Comparison of ENCODE assay signal across 1 cellular context in the genomic region with DNA sequence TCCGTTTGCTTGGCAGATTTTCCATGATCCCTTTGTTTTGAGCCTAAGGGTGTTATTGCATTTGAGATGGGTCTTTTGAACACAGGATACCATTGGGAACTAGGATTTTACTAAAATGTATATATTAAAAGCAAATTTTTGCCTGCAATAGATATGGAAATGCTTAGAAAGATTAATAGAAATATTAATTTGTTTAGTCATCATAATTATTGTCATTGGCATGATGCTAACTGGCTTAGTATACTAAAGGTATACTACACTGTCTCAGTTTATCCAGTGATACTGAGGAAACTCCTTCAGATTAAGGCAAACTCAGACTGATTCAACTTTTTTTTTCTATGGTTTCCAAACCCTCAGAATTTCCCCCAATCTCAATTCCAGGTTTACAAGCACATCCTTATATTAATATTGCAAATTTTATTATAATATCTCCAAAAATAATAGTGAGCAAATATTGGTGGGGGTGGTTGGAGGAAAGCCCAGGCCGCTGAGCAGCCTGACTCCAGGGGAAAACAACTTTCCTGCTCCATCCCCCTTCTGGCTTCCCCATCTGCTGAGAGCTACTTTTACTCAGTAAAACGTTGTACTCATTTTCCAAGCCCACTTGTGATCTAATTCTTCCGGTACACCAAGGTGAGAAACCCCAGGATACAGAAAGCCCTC.
TF ChIP-seq lines count a peak whose summit lies in the region.

No MANE protein-coding gene starts in this region.

TF ChIP-seq in GM23338, 12 proteins besides CTCF, POLR2A, EP300 and RAD21 (continued from another document):
- TF ChIP-seq EZH2phosphoT487 (IDR thresholded peaks at IDR 0.05; ENCODE audit: unreplicated experiment) (no peak), POLR2AphosphoS5 (IDR thresholded peaks at IDR 0.05; ENCODE audit: low read depth) (no peak), ZNF331 (CRISPR knock-in tag; IDR thresholded peaks at IDR 0.05; ENCODE audit: low read depth) (no peak), JUNB (IDR thresholded peaks at IDR 0.05; ENCODE audit: unreplicated experiment) (no peak)
